In the genomic region with DNA sequence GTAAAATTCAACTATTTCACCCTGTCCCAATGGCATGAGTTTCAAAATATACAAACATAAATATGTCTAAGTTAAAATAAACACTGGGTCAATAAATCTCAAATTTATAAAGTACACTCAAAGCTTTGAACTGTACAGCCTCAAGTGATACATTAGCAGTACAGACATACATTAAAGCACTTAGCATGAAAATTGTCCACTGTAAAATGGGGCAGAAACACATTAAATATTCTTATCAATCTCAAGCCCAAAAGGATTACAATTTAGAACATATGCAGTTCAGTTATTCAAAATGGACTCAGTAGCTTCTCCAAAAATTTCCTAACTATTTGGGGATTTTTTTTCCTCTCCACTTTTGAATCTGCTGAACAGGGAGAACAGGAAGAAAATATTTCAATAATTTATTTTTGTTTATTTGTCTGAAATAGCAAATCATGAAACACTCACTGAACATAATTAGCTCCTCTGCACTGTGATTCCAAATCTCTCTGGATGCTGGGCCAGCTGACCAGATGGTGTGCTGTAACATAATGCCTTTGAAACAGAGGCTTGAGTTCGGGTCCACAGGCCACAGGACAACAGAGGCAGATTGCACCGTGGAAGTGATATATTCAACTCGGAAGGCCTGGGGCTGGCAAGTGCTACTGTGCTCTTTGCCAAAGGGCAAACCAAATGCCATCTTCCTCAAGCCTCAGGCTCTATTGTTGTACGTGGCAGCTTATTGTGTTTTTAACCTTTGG, we compare ENCODE assay signal across 25 cellular contexts.
DNase-seq lines count a peak whose midpoint lies in the region; FAIRE-seq and TF ChIP-seq lines count a peak whose summit lies in the region.
"Had no signal": no experiment of that assay in that cellular context is flagged by ENCODE, and none has a peak within 500 bp of the region (broad histone marks: within the 10 kb centered on the region; RNA-seq: fewer than 3 reads in every experiment).

No MANE protein-coding gene starts in this region.

- no peaks in the 10 kb centered on the region for H3K9me3 ChIP-seq in testis
- H3K9me3 ChIP-seq: gastrocnemius medialis, SJSA1, tibial artery had no signal

- no peak for TF ChIP-seq POLR2A in testis (IDR thresholded peaks at IDR 0.05)

- no peak overlapping the region for H3K4me3 ChIP-seq in testis
- H3K4me3 ChIP-seq: gastrocnemius medialis, lung, SJSA1, tibial artery had no signal

- peak; percentile 30 for DNase-seq in NCI-H187 treated with DMSO at 0.1 percent for 48 hours (lab: John Stamatoyannopoulos, UW)
- DNase-seq in NCI-H187 (lab: John Stamatoyannopoulos, UW): no peak
- DNase-seq in NCI-H446 treated with DMSO at 0.1 percent for 48 hours (lab: John Stamatoyannopoulos, UW): peak; percentile 79
- DNase-seq in testis: peak; percentile 43
- DNase-seq in stimulated activated CD4-positive, alpha-beta T cell treated with anti-CD3 and anti-CD28 coated beads, Interleukin-4, amount 100 ng/mL, for 4 hours: no peak
- no peak for DNase-seq in GM13976 (ENCODE audit: low spot score)
- DNase-seq in NCI-H128 (lab: John Stamatoyannopoulos, UW; ENCODE audit: unreplicated experiment): no peak
- DNase-seq: 8988T; activated CD4-positive, alpha-beta T cell treated with anti-CD3 and anti-CD28 coated beads, Interleukin-2, amount 10 ng/mL, durations not matched to agents 7 days and 5 days; AML-193; effector memory CD4-positive, alpha-beta T cell; gastrocnemius medialis; Karpas-422; NK-92 treated with Interleukin-12 subunit alpha and Interleukin-12 subunit beta, amount 100 ng/mL, for 24 hours; small intestine; stimulated activated naive CD4-positive, alpha-beta T cell; T-helper 17 cell; tibial artery had no signal

- no peaks in the 10 kb centered on the region for H3K27me3 ChIP-seq in testis
- H3K27me3 ChIP-seq: gastrocnemius medialis, SJSA1, tibial artery had no signal

- FAIRE-seq in colon (lab: Jason Lieb, UNC): peak; percentile 43
- FAIRE-seq: astrocyte, H1, HTR-8/SVneo, keratinocyte had no signal

- no peak overlapping the region for H3K27ac ChIP-seq in testis
- H3K27ac ChIP-seq: gastrocnemius medialis, SJSA1, tibial artery had no signal

- in situ Hi-C loops in GM13976 (cut with MboI; ENCODE audit: low sequenced_read_pairs, unreplicated experiment): no loop called here

- WGBS in testis, 2 donors: 45 to 59% methylated on average over 4 of the region's 4 CpGs

- no peaks in the 10 kb centered on the region for H3K4me1 ChIP-seq in testis
- H3K4me1 ChIP-seq: SJSA1, tibial artery had no signal

- H3K36me3 ChIP-seq in testis (ENCODE audit: low read depth, missing control alignments): no peaks in the 10 kb centered on the region
- H3K36me3 ChIP-seq: gastrocnemius medialis, SJSA1, tibial artery had no signal

- TF ChIP-seq CTCF in testis (IDR thresholded peaks at IDR 0.05) (no peak), GM13976 (IDR thresholded peaks at IDR 0.05; ENCODE audit: borderline replicate concordance, control extremely low read depth, extremely low read depth, insufficient read depth, missing control alignments) (no peak)

- intact Hi-C loops in testis (cut with DNase I; ENCODE audit: low total_unique reads): no loop called here

Comparison
In these comparisons a context has a peak if more than half of its experiments do, and no peak if none do; other contexts are left out.
1. DNase-seq: peak in NCI-H187 treated with DMSO at 0.1 percent for 48 hours (single experiment), NCI-H446 treated with DMSO at 0.1 percent for 48 hours (single experiment) and testis (single experiment); none in NCI-H187 (0 of 2), stimulated activated CD4-positive, alpha-beta T cell treated with anti-CD3 and anti-CD28 coated beads, Interleukin-4, amount 100 ng/mL, for 4 hours (0 of 2), GM13976 (single experiment) and NCI-H128 (single experiment).